25 cellular contexts compared by ENCODE assay signal in the genomic region with DNA sequence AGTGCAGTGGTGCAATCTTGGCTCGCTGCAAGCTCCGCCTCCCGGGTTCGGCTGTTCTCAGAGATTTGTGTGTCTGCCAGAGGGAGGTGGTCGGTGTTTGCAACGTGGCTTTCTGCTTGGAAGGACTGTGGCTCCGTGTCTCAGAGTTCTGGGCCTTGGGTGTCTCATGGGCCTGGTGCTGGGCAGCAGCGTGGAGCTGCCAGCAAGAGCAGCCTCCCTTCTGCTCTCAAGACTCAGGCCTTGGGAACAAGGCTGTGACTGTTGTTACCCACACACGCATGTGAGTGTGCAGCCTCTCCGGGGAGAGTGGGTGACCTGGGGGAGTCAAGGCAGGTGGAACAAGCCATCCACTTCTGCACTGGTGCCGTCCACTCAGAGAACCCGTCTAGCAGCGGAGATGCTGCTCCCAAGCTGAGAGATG. TPM values are rescaled to one million over a fixed set of nuclear protein-coding genes. Genes with fewer than 3 reads are reported as not detected.
A peak's percentile ranks its signal among the peaks of the same experiment; 100 is the strongest.
DNase-seq lines count a peak whose midpoint lies in the region; ATAC-seq, FAIRE-seq and TF ChIP-seq lines count a peak whose summit lies in the region.
"Had no signal": no experiment of that assay in that cellular context is flagged by ENCODE, and none has a peak within 500 bp of the region (broad histone marks: within the 10 kb centered on the region; RNA-seq: fewer than 3 reads in every experiment).

No MANE protein-coding gene starts in this region.

- no peak overlapping the region for H4K5ac ChIP-seq in H1 (ENCODE audit: insufficient read length, low read depth, low read length)

- H3K27me3 ChIP-seq in H1 (replicated peaks in 1 of 4; ENCODE audit: control insufficient read depth in 3 of 4, extremely low read depth in 1 of 4, insufficient read depth in 3 of 4, low read length in 3 of 4) = no peaks in the 10 kb centered on the region
- H3K27me3 ChIP-seq in osteoblast (ENCODE audit: insufficient read depth, low read length) = no peaks in the 10 kb centered on the region
- H3K27me3 ChIP-seq in foreskin keratinocyte = no peaks in the 10 kb centered on the region
- H3K27me3 ChIP-seq: esophagus muscularis mucosa had no signal

- H2AFZ ChIP-seq in H1 (ENCODE audit: low read length) (no peak overlapping the region), osteoblast (ENCODE audit: low read length) (no peak overlapping the region)

- CTCF ChIA-PET in activated CD4-positive, alpha-beta T cell treated with anti-CD3 and anti-CD28 coated beads, Interleukin-2, amount 10 ng/mL, durations not matched to agents 7 days and 5 days (lab: Charles Lee) = no interaction called here
- CTCF ChIA-PET in H1 (lab: Charles Lee; ENCODE audit: partially characterized antibody) = no interaction called here

- no peaks in the 10 kb centered on the region for H3K79me1 ChIP-seq in H1 (ENCODE audit: low read depth, low read length)

- H3K27ac Mint-ChIP-seq in activated CD4-positive, alpha-beta T cell treated with anti-CD3 and anti-CD28 coated beads, Interleukin-2, amount 10 ng/mL, durations not matched to agents 7 days and 5 days = peak overlapping the region; percentile 54
- H3K27ac Mint-ChIP-seq: activated naive CD8-positive, alpha-beta T cell treated with anti-CD3 and anti-CD28 coated beads, Interleukin-2, amount 10 ng/mL, durations not matched to agents 7 days and 5 days; effector memory CD8-positive, alpha-beta T cell had no signal

- H3K4ac ChIP-seq in H1 (replicated peaks; ENCODE audit: insufficient read length, low read depth, low read length) = no peak overlapping the region

- no peak for FAIRE-seq in H1 (lab: Jason Lieb, UNC)
- FAIRE-seq: TTC549 had no signal

- no peak overlapping the region for H3K4me3 Mint-ChIP-seq in activated CD4-positive, alpha-beta T cell treated with anti-CD3 and anti-CD28 coated beads, Interleukin-2, amount 10 ng/mL, durations not matched to agents 7 days and 5 days
- H3K4me3 Mint-ChIP-seq: activated naive CD8-positive, alpha-beta T cell treated with anti-CD3 and anti-CD28 coated beads, Interleukin-2, amount 10 ng/mL, durations not matched to agents 7 days and 5 days; effector memory CD8-positive, alpha-beta T cell; naive B cell had no signal

- no peak for TF ChIP-seq POLR2A in H1 (IDR thresholded peaks at IDR 0.05; ENCODE audit: control extremely low read depth in 1 of 2, low read depth in 2 of 2, low read length in 2 of 2)

- no peak overlapping the region for H2AK5ac ChIP-seq in H1 (ENCODE audit: low read depth, low read length)

- 88% methylated on average over 10 of the region's 13 CpGs; no CpG with 5 or more reads in 1 of the 2 experiments for WGBS in H1 (ENCODE audit: extremely low coverage in 1 of 2, insufficient coverage in 1 of 2, insufficient read length in 1 of 2, insufficient replicate concordance in 2 of 2, low coverage in 1 of 2, low lambda C conversion rate in 2 of 2, missing lambda C conversion rate in 1 of 2), 2 experiments

- H3K18ac ChIP-seq in H1 (ENCODE audit: extremely low read depth, low read length) = no peak overlapping the region

- H2BK20ac ChIP-seq in H1 (ENCODE audit: low read length) = no peak overlapping the region

- H3K23ac ChIP-seq in H1 (ENCODE audit: insufficient read length) = no peak overlapping the region

- peak overlapping the region; percentile 80; the same call in 1 of the 2 replicates for H4K8ac ChIP-seq in H1 (ENCODE audit: extremely low read depth, insufficient read depth, low read length)

- no peaks in the 10 kb centered on the region for H3K4me1 ChIP-seq in H1 (replicated peaks in 1 of 4; ENCODE audit: control insufficient read depth in 3 of 4, insufficient read depth in 4 of 4, low read length in 3 of 4)
- no peaks in the 10 kb centered on the region for H3K4me1 ChIP-seq in osteoblast (ENCODE audit: insufficient read depth, low read length)
- H3K4me1 ChIP-seq in foreskin keratinocyte = no peaks in the 10 kb centered on the region

- no peak for TF ChIP-seq RAD21 in H1 (IDR thresholded peaks at IDR 0.05 in 1 of 2, conservative IDR thresholded peaks at IDR 0.05 in 1 of 2; ENCODE audit: low read depth in 2 of 2, low read length in 2 of 2)

- no peaks in the 10 kb centered on the region for H3K9me3 Mint-ChIP-seq in activated CD4-positive, alpha-beta T cell treated with anti-CD3 and anti-CD28 coated beads, Interleukin-2, amount 10 ng/mL, durations not matched to agents 7 days and 5 days
- H3K9me3 Mint-ChIP-seq: activated naive CD8-positive, alpha-beta T cell treated with anti-CD3 and anti-CD28 coated beads, Interleukin-2, amount 10 ng/mL, durations not matched to agents 7 days and 5 days; effector memory CD8-positive, alpha-beta T cell; naive B cell had no signal

- TF ChIP-seq EP300 in H1 (IDR thresholded peaks at IDR 0.05; ENCODE audit: borderline replicate concordance in 1 of 2, low read depth in 2 of 2, low read length in 2 of 2) = no peak

- peaks cover 12% of the 10 kb centered on the region for H3K4me1 Mint-ChIP-seq in activated CD4-positive, alpha-beta T cell treated with anti-CD3 and anti-CD28 coated beads, Interleukin-2, amount 10 ng/mL, durations not matched to agents 7 days and 5 days
- H3K4me1 Mint-ChIP-seq: activated naive CD8-positive, alpha-beta T cell treated with anti-CD3 and anti-CD28 coated beads, Interleukin-2, amount 10 ng/mL, durations not matched to agents 7 days and 5 days; naive B cell had no signal

- H4K20me1 ChIP-seq in H1 (replicated peaks in 1 of 2; ENCODE audit: control insufficient read depth in 1 of 2, insufficient read depth in 2 of 2, low read length in 2 of 2) (peaks cover 0 to 2% of the 10 kb centered on the region in 2 experiments), osteoblast (ENCODE audit: insufficient read depth, low read length) (no peaks in the 10 kb centered on the region)

- no peak overlapping the region for H3K56ac ChIP-seq in H1 (replicated peaks; ENCODE audit: insufficient read length, low read depth, low read length)

- peak overlapping the region; percentile 60; the same call in 1 of the 2 replicates for H2BK12ac ChIP-seq in H1 (ENCODE audit: low read depth, low read length)

- H2BK15ac ChIP-seq in H1 (ENCODE audit: low read length) = no peak overlapping the region

- H3K4me3 ChIP-seq in H1 (ENCODE audit: extremely low read depth in 1 of 4, insufficient read depth in 2 of 4, low read depth in 3 of 4, low read length in 4 of 4) = no peak overlapping the region
- H3K4me3 ChIP-seq in osteoblast (ENCODE audit: insufficient read depth, low read length) = no peak overlapping the region
- H3K4me3 ChIP-seq: esophagus muscularis mucosa had no signal

- H3K27me3 Mint-ChIP-seq in activated CD4-positive, alpha-beta T cell treated with anti-CD3 and anti-CD28 coated beads, Interleukin-2, amount 10 ng/mL, durations not matched to agents 7 days and 5 days = no peaks in the 10 kb centered on the region
- H3K27me3 Mint-ChIP-seq: activated naive CD8-positive, alpha-beta T cell treated with anti-CD3 and anti-CD28 coated beads, Interleukin-2, amount 10 ng/mL, durations not matched to agents 7 days and 5 days; effector memory CD8-positive, alpha-beta T cell; naive B cell had no signal

- no peaks in the 10 kb centered on the region; the same call in 1 of the 2 replicates for H3K23me2 ChIP-seq in H1 (ENCODE audit: low read depth, low read length)

- H4K91ac ChIP-seq in H1 (replicated peaks; ENCODE audit: insufficient read length, low read length) = no peak overlapping the region

- no peak for TF ChIP-seq CTCF in H1 (IDR thresholded peaks at IDR 0.05; ENCODE audit: control extremely low read depth in 1 of 3, insufficient read depth in 1 of 3, low read depth in 1 of 3, low read length in 3 of 3)
- no peak for TF ChIP-seq CTCF in osteoblast (IDR thresholded peaks at IDR 0.05; ENCODE audit: extremely low read depth, low read depth, low read length)
- no peak for TF ChIP-seq CTCF in foreskin keratinocyte (conservative IDR thresholded peaks at IDR 0.05)

- no peaks in the 10 kb centered on the region for H3K9me3 ChIP-seq in H1 (ENCODE audit: insufficient read depth in 2 of 2, low read depth in 1 of 2, low read length in 1 of 2)
- H3K9me3 ChIP-seq in osteoblast (ENCODE audit: low read depth, low read length) = no peaks in the 10 kb centered on the region
- H3K9me3 ChIP-seq: esophagus muscularis mucosa had no signal

- no peak overlapping the region for H3K9ac ChIP-seq in H1 (replicated peaks in 1 of 4; ENCODE audit: extremely low read depth in 1 of 4, low read depth in 3 of 4, low read length in 3 of 4)

- H3K27ac ChIP-seq in H1 (ENCODE audit: low read depth, low read length) = no peak overlapping the region
- no peak overlapping the region for H3K27ac ChIP-seq in osteoblast (ENCODE audit: low read depth, low read length)
- no peak overlapping the region for H3K27ac ChIP-seq in foreskin keratinocyte

- H3K79me2 ChIP-seq in H1 (ENCODE audit: control insufficient read depth in 1 of 2, insufficient read depth in 2 of 2, low read length in 2 of 2) = no peaks in the 10 kb centered on the region
- H3K79me2 ChIP-seq in osteoblast (ENCODE audit: insufficient read depth, low read length) = no peaks in the 10 kb centered on the region

- H3K14ac ChIP-seq in H1 (ENCODE audit: insufficient read length) = no peak overlapping the region

- H3K4me2 ChIP-seq in H1 (ENCODE audit: insufficient read depth in 1 of 2, low read depth in 2 of 2, low read length in 2 of 2) = no peak overlapping the region
- H3K4me2 ChIP-seq in osteoblast (ENCODE audit: insufficient read depth, low read length) = no peak overlapping the region

- no peak for DNase-seq in activated CD4-positive, alpha-beta T cell treated with anti-CD3 and anti-CD28 coated beads, Interleukin-2, amount 10 ng/mL, durations not matched to agents 7 days and 5 days
- DNase-seq in activated CD4-positive, alpha-beta T cell treated with anti-CD3 and anti-CD28 coated beads for 48 hours = no peak
- peak in 1 of 2 experiments; percentile 33 for DNase-seq in H1 (ENCODE audit: low read depth in 1 of 2, low spot score in 2 of 2)
- DNase-seq in osteoblast (ENCODE audit: insufficient read length, low spot score, missing footprints) = peak; percentile 34
- peak; percentile 34 for DNase-seq in ureter (ENCODE audit: low spot score)
- DNase-seq in HPDE6-E6E7 (ENCODE audit: extremely low spot score) = no peak
- no peak for DNase-seq in T-helper 2 cell
- DNase-seq in foreskin keratinocyte = no peak
- DNase-seq: activated CD4-positive, alpha-beta T cell treated with anti-CD3 and anti-CD28 coated beads for 4 hours; activated naive CD8-positive, alpha-beta T cell treated with anti-CD3 and anti-CD28 coated beads, Interleukin-2, amount 10 ng/mL, durations not matched to agents 7 days and 5 days; AML-193; DMS53; effector memory CD8-positive, alpha-beta T cell; KG1; mesendoderm; naive B cell; NCI-H2029; NCI-H226; NCI-H774; SHP77; SW 1271 had no signal

- no peak overlapping the region for H2BK120ac ChIP-seq in H1 (replicated peaks; ENCODE audit: low read depth, low read length)

- H3K36me3 ChIP-seq in H1 (ENCODE audit: control insufficient read depth in 2 of 4, insufficient read depth in 4 of 4, low read length in 3 of 4) (no peaks in the 10 kb centered on the region), osteoblast (ENCODE audit: insufficient read depth, low read length) (no peaks in the 10 kb centered on the region)

- ATAC-seq in foreskin keratinocyte = no peak
- ATAC-seq: effector memory CD8-positive, alpha-beta T cell; sciatic nerve had no signal

- POLR2A ChIA-PET in activated CD4-positive, alpha-beta T cell treated with anti-CD3 and anti-CD28 coated beads, Interleukin-2, amount 10 ng/mL, durations not matched to agents 7 days and 5 days (lab: Charles Lee) = no interaction called here
- POLR2A ChIA-PET in H1 (lab: Charles Lee; ENCODE audit: partially characterized antibody) = no interaction called here

- H2BK5ac ChIP-seq in H1 (ENCODE audit: low read depth, low read length) = no peak overlapping the region

- H3K36me3 Mint-ChIP-seq in activated CD4-positive, alpha-beta T cell treated with anti-CD3 and anti-CD28 coated beads, Interleukin-2, amount 10 ng/mL, durations not matched to agents 7 days and 5 days (ENCODE audit: low read depth) = no peaks in the 10 kb centered on the region
- H3K36me3 Mint-ChIP-seq: activated naive CD8-positive, alpha-beta T cell treated with anti-CD3 and anti-CD28 coated beads, Interleukin-2, amount 10 ng/mL, durations not matched to agents 7 days and 5 days; naive B cell had no signal

RNA-seq across cellular contexts. Expression of gene VIPR2, which starts 52.0 kb away (rescaled TPM):
- total RNA-seq in activated CD4-positive, alpha-beta T cell treated with anti-CD3 and anti-CD28 coated beads, Interleukin-2, amount 10 ng/mL, durations not matched to agents 7 days and 5 days = not detected
- 2.4 and 3.1 TPM in 2 replicates for total RNA-seq in H1 (2021; fragmentation: NEBNext Ultra II Directional; extraction: Animal tissue kit (Norgen Biotek cat#: 25700))
- polyA plus RNA-seq in H1 (2011; rRNA removed) (6.3 and 10.9 TPM in 2 replicates), foreskin keratinocyte (not detected in 2 replicates)
- polyA plus RNA-seq in H1 (2011; cell fraction: cytosol; rRNA removed) = 5.6 TPM
- polyA plus RNA-seq in H1 (2011; cell fraction: nucleus; rRNA removed) = 18.0 TPM
- 2.4 to 3.1 TPM (median 2.7 TPM) in 4 replicates for polyA plus RNA-seq in H1 (2012, experiment 1 of 2)
- polyA plus RNA-seq in H1 (2012, experiment 2 of 2) = 2.0 TPM
- 1.1 TPM for polyA plus RNA-seq in H1 (2013, experiment 1 of 2)
- polyA plus RNA-seq in H1 (2013, experiment 2 of 2) = 1.0 TPM
- polyA minus RNA-seq in H1 (2011; rRNA and poly(A)+ RNA removed) = 7.9 and 10.8 TPM in 2 replicates
- polyA minus RNA-seq in H1 (2011; cell fraction: cytosol; rRNA and poly(A)+ RNA removed) = 2.7 TPM
- 8.9 TPM for polyA minus RNA-seq in H1 (2011; cell fraction: nucleus; rRNA and poly(A)+ RNA removed)
- total RNA-seq in osteoblast (not detected in 2 replicates), ureter (4.8 TPM), foreskin keratinocyte (not detected in 2 replicates)
- total RNA-seq: A172 had no signal

Comparison
In these comparisons a context has a peak if more than half of its experiments do, and no peak if none do; other contexts are left out.
1. DNase-seq: peak in osteoblast (single experiment) and ureter (single experiment); none in activated CD4-positive, alpha-beta T cell treated with anti-CD3 and anti-CD28 coated beads, Interleukin-2, amount 10 ng/mL, durations not matched to agents 7 days and 5 days (single experiment), activated CD4-positive, alpha-beta T cell treated with anti-CD3 and anti-CD28 coated beads for 48 hours (single experiment), HPDE6-E6E7 (single experiment), T-helper 2 cell (0 of 5) and foreskin keratinocyte (0 of 2).